Comparison of ENCODE assay signal across 8 cellular contexts in the genomic region with DNA sequence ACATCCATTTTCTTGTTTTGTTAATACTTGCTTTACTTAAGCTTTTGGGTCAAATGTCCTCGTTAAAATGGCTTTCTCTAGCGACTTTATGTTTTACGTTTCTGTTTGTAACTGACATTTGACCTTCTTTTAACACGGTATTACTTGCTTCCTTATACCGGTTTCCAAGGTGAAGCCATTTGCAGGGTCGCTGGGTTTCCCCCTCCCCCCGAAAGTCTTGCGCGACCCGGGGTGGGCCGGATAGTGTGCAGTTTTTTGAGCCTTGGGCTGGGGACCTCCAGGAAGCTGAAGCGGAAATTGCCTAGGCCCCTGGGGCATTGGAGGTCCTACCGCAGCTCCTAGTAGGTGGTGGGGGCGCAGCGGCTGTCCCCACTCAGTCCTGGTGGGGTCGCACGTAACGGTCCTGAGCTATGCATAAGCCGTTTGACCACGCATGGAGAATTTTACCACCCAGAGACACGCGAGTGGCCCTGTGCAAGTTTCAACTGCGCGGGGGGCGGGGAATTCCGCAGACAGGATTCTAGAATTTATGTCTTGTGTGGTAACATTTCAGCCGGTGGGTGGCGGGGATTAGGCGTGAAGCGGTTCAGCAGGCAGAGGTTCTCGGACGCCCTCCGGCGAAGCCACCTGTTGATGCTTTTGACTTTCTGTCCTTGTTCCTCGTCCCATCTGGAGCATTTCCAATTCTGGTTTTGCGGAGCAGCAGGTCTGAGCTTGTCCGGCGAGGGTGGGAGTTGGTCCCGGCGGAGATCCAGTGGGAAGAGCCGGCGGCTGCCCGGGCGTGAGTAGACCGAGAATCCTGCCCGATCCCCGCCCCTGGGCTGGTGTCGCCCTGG. TPM values are rescaled to one million over a fixed set of nuclear protein-coding genes. Genes with fewer than 3 reads are reported as not detected.
DNase-seq lines count a peak whose midpoint lies in the region; ATAC-seq and TF ChIP-seq lines count a peak whose summit lies in the region.

No MANE protein-coding gene starts in this region.

- peak; percentile 74 to 92 (median 77) for DNase-seq in CD4-positive, CD25-positive, alpha-beta regulatory T cell
- peak; percentile 44 for DNase-seq in NT2/D1 (ENCODE audit: low read depth, low spot score)
- peak; percentile 80 for DNase-seq in activated T-cell treated with anti-CD3 and anti-CD28 coated beads for 24 hours (ENCODE audit: low read depth)
- DNase-seq in erythroblast (lab: John Stamatoyannopoulos, UW): peak; percentile 89 to 93

- peak overlapping the region; percentile 80 for H3K9ac ChIP-seq in NT2/D1 (ENCODE audit: insufficient read length, low read depth)
- H3K9ac ChIP-seq in mucosa of stomach (ENCODE audit: low read length): peak overlapping the region; percentile 88

- peak overlapping the region; percentile 90 to 100 (median 99) for H3K27ac Mint-ChIP-seq in CD4-positive, CD25-positive, alpha-beta regulatory T cell
- peak overlapping the region; percentile 99 for H3K27ac Mint-ChIP-seq in stimulated activated memory B cell treated with anti-CD40 and anti-IgM and Interleukin-4, amounts not matched to agents 10 μg/mL and 1 μg/mL and 100 μg/mL, for 72 hours

- no peaks in the 10 kb centered on the region for H3K27me3 ChIP-seq in CD4-positive, CD25-positive, alpha-beta regulatory T cell (ENCODE audit: control insufficient read depth, insufficient read depth, low read length)
- H3K27me3 ChIP-seq in NT2/D1 (ENCODE audit: insufficient read depth, insufficient read length): no peaks in the 10 kb centered on the region
- no peaks in the 10 kb centered on the region for H3K27me3 ChIP-seq in mucosa of stomach (ENCODE audit: control insufficient read depth, insufficient read depth, low read length)

- no peaks in the 10 kb centered on the region for H3K36me3 ChIP-seq in CD4-positive, CD25-positive, alpha-beta regulatory T cell (ENCODE audit: control insufficient read depth, insufficient read depth, low read length)
- no peaks in the 10 kb centered on the region for H3K36me3 ChIP-seq in NT2/D1 (ENCODE audit: insufficient read depth, insufficient read length, low read length)
- no peaks in the 10 kb centered on the region for H3K36me3 ChIP-seq in mucosa of stomach (ENCODE audit: control insufficient read depth, insufficient read depth, low read length)

- peaks cover 5% of the 10 kb centered on the region for H3K27me3 Mint-ChIP-seq in CD4-positive, CD25-positive, alpha-beta regulatory T cell
- no peaks in the 10 kb centered on the region for H3K27me3 Mint-ChIP-seq in stimulated activated memory B cell treated with anti-CD40 and anti-IgM and Interleukin-4, amounts not matched to agents 10 μg/mL and 1 μg/mL and 100 μg/mL, for 72 hours

- no peaks in the 10 kb centered on the region for H3K9me3 Mint-ChIP-seq in CD4-positive, CD25-positive, alpha-beta regulatory T cell
- no peaks in the 10 kb centered on the region for H3K9me3 Mint-ChIP-seq in stimulated activated memory B cell treated with anti-CD40 and anti-IgM and Interleukin-4, amounts not matched to agents 10 μg/mL and 1 μg/mL and 100 μg/mL, for 72 hours

- H3K4me1 Mint-ChIP-seq in CD4-positive, CD25-positive, alpha-beta regulatory T cell: peaks cover 0 to 57% (median 32%) of the 10 kb centered on the region in 4 donors
- peaks cover 60% of the 10 kb centered on the region for H3K4me1 Mint-ChIP-seq in stimulated activated memory B cell treated with anti-CD40 and anti-IgM and Interleukin-4, amounts not matched to agents 10 μg/mL and 1 μg/mL and 100 μg/mL, for 72 hours

- H3K9me3 ChIP-seq in CD4-positive, CD25-positive, alpha-beta regulatory T cell (ENCODE audit: control insufficient read depth in 2 of 2, low read length in 2 of 2): no peaks in the 10 kb centered on the region
- H3K9me3 ChIP-seq in NT2/D1 (ENCODE audit: insufficient read depth, low read length): no peaks in the 10 kb centered on the region
- no peaks in the 10 kb centered on the region for H3K9me3 ChIP-seq in mucosa of stomach (ENCODE audit: control insufficient read depth, low read length)

- peaks cover 17% of the 10 kb centered on the region for H3K36me3 Mint-ChIP-seq in CD4-positive, CD25-positive, alpha-beta regulatory T cell
- H3K36me3 Mint-ChIP-seq in stimulated activated memory B cell treated with anti-CD40 and anti-IgM and Interleukin-4, amounts not matched to agents 10 μg/mL and 1 μg/mL and 100 μg/mL, for 72 hours: peaks cover 26% of the 10 kb centered on the region

- TF ChIP-seq POLR2A in GM19193 (IDR thresholded peaks at IDR 0.05; ENCODE audit: extremely low read depth, insufficient read depth, insufficient read length) (peak; percentile 82), erythroblast (IDR thresholded peaks at IDR 0.05; ENCODE audit: low read length) (peak; percentile 88)

- H3K4me1 ChIP-seq in CD4-positive, CD25-positive, alpha-beta regulatory T cell (ENCODE audit: control insufficient read depth, insufficient read depth, low read length, poor library complexity, severe bottlenecking): peaks cover 78% of the 10 kb centered on the region
- H3K4me1 ChIP-seq in NT2/D1 (ENCODE audit: insufficient read depth, insufficient read length) (peaks cover 3% of the 10 kb centered on the region), mucosa of stomach (ENCODE audit: control insufficient read depth, insufficient read depth, low read length) (peaks cover 5% of the 10 kb centered on the region)

- H3K4me3 Mint-ChIP-seq in CD4-positive, CD25-positive, alpha-beta regulatory T cell: peak overlapping the region; percentile 93 to 96 (median 94)
- H3K4me3 Mint-ChIP-seq in stimulated activated memory B cell treated with anti-CD40 and anti-IgM and Interleukin-4, amounts not matched to agents 10 μg/mL and 1 μg/mL and 100 μg/mL, for 72 hours: peak overlapping the region; percentile 89

- ATAC-seq in CD4-positive, CD25-positive, alpha-beta regulatory T cell (ENCODE audit: low read depth in 2 of 2): peak; percentile 45 to 56
- ATAC-seq in HG03432 (IDR thresholded peaks at IDR 0.05; ENCODE audit: unreplicated experiment): peak; percentile 57
- peak; percentile 86 for ATAC-seq in stimulated activated memory B cell treated with anti-CD40 and anti-IgM and Interleukin-4, amounts not matched to agents 10 μg/mL and 1 μg/mL and 100 μg/mL, for 72 hours

- peak overlapping the region; percentile 93 for H3K27ac ChIP-seq in CD4-positive, CD25-positive, alpha-beta regulatory T cell (ENCODE audit: insufficient read depth, low read length, poor library complexity, severe bottlenecking)

- peak overlapping the region; percentile 100 for H3K4me3 ChIP-seq in CD4-positive, CD25-positive, alpha-beta regulatory T cell (ENCODE audit: low read depth, low read length)
- H3K4me3 ChIP-seq in NT2/D1 (ENCODE audit: insufficient read length, low read depth): peak overlapping the region; percentile 62
- H3K4me3 ChIP-seq in mucosa of stomach (ENCODE audit: low read length): peak overlapping the region; percentile 59

RNA-seq across cellular contexts. Expression of a gene that starts 2.4 kb away (rescaled TPM):
- 306 TPM for total RNA-seq in CD4-positive, CD25-positive, alpha-beta regulatory T cell
- 100 to 1,000 TPM; 118 to 159 (median 132) TPM for polyA plus RNA-seq in CD4-positive, CD25-positive, alpha-beta regulatory T cell

RNA-seq across cellular contexts. Expression of a gene that starts 46.5 kb away (rescaled TPM):
- total RNA-seq in CD4-positive, CD25-positive, alpha-beta regulatory T cell: 26.2 TPM
- 100 to 1,000 TPM; 288 to 370 (median 322) TPM for polyA plus RNA-seq in CD4-positive, CD25-positive, alpha-beta regulatory T cell

RNA-seq across cellular contexts. Expression of a gene that starts 46.9 kb away (rescaled TPM):
- 42.8 TPM for total RNA-seq in CD4-positive, CD25-positive, alpha-beta regulatory T cell
- 10 to 100 TPM; 17.2 to 26.2 (median 21.6) TPM for polyA plus RNA-seq in CD4-positive, CD25-positive, alpha-beta regulatory T cell

Comparison
In these comparisons a context has a peak if more than half of its experiments do, and no peak if none do; other contexts are left out.
1. Peak in every context shown above with its lines: DNase-seq, ATAC-seq, H3K4me3 ChIP-seq and H3K27ac ChIP-seq.